ENCODE assay signal across 1 cellular context in the genomic region with DNA sequence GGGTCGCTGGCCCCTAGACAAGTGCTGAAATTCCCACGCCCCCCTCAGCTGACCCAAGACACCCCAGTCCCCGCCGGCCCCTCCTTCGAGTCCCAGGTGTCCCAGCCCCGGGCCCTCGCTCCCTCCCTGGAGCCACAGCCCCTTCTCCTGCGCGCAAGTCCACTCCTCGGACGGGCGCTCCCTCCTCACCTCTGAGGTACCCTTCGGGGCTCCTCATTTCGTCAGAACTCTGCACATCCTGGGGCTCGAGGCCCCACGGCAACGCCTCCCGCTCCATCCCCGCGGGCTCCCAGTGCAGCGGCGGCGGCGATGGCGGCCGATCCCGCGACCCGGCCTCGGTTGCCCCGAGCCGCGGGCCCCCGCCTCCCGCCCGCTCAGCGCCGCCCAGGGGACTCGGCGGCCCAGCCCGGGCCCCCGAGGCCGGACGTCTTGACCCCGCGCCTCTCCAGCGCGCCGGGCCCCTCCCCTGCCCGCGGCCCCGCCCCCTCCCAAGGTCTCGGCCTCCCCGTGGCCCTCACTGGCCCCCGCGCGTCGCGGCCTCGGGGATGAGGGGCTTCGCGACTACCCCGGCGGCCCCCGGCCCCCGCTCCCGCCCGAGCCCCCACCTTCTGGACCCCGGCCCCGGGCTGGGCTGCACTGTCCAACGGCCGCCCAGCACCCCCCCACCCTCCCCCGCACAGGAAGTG.
TF ChIP-seq lines count a peak whose summit lies in the region.

A gene (minus strand): TSS at position 430 of the 686 bp plus-strand sequence. CDS start 153 bp downstream, at position 277.

TF ChIP-seq in K562, 482 proteins besides CTCF, POLR2A, EP300 and RAD21 (continued from another document and continues in another):
- TF ChIP-seq, protein P1, sequence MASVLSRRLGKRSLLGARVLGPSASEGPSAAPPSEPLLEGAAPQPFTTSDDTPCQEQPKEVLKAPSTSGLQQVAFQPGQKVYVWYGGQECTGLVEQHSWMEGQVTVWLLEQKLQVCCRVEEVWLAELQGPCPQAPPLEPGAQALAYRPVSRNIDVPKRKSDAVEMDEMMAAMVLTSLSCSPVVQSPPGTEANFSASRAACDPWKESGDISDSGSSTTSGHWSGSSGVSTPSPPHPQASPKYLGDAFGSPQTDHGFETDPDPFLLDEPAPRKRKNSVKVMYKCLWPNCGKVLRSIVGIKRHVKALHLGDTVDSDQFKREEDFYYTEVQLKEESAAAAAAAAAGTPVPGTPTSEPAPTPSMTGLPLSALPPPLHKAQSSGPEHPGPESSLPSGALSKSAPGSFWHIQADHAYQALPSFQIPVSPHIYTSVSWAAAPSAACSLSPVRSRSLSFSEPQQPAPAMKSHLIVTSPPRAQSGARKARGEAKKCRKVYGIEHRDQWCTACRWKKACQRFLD (CRISPR knock-in tag; IDR thresholded peaks at IDR 0.05): peak; percentile 50; the same call in 1 of the 2 replicates
- TF ChIP-seq MTA2 (IDR thresholded peaks at IDR 0.05; ENCODE audit: low read depth) (no peak), EHMT2 (IDR thresholded peaks at IDR 0.05) (peak; percentile 38; the same call in 1 of the 2 replicates), NFE2L1 (tag; IDR thresholded peaks at IDR 0.05; ENCODE audit: borderline replicate concordance, low read depth) (no peak), RBM14 (IDR thresholded peaks at IDR 0.05; ENCODE audit: borderline replicate concordance, insufficient read depth, low read depth, low read length) (no peak), ZNF507 (tag; conservative IDR thresholded peaks at IDR 0.05) (no peak), CCNT2 (IDR thresholded peaks at IDR 0.05; ENCODE audit: borderline replicate concordance, extremely low read depth, insufficient read length, low read depth, low read length) (peak; percentile 39), KAT2B (IDR thresholded peaks at IDR 0.05; ENCODE audit: low read depth, low read length) (no peak), ZKSCAN8 (CRISPR knock-in tag; IDR thresholded peaks at IDR 0.05) (no peak), NUFIP1 (IDR thresholded peaks at IDR 0.05; ENCODE audit: partially characterized antibody) (no peak), ZNF12 (CRISPR knock-in tag; IDR thresholded peaks at IDR 0.05) (no peak), MYC (IDR thresholded peaks at IDR 0.05; ENCODE audit: low read depth, low read length) (peak; percentile 20; the same call in 1 of the 2 replicates), MYC (CRISPR knock-in tag; IDR thresholded peaks at IDR 0.05; ENCODE audit: borderline replicate concordance, low read depth) (no peak), MXI1 (IDR thresholded peaks at IDR 0.05; ENCODE audit: low read depth, low read length) (no peak), ZNF324 (CRISPR knock-in tag; IDR thresholded peaks at IDR 0.05) (no peak), SAP30 (IDR thresholded peaks at IDR 0.05; ENCODE audit: borderline replicate concordance, insufficient read depth, low read depth, low read length, poor library complexity, severe bottlenecking) (peak; percentile 53), SP2 (IDR thresholded peaks at IDR 0.05; ENCODE audit: extremely low read depth, low read depth, low read length, poor library complexity, severe bottlenecking) (no peak), ZNF431 (CRISPR knock-in tag; IDR thresholded peaks at IDR 0.05) (no peak), GATAD2B (IDR thresholded peaks at IDR 0.05; ENCODE audit: borderline replicate concordance) (peak; percentile 46; the same call in 1 of the 2 replicates), PTTG1 (tag; IDR thresholded peaks at IDR 0.05; ENCODE audit: low read depth) (no peak), ZNF780A (CRISPR knock-in tag; IDR thresholded peaks at IDR 0.05) (no peak)
- TF ChIP-seq, protein P2, sequence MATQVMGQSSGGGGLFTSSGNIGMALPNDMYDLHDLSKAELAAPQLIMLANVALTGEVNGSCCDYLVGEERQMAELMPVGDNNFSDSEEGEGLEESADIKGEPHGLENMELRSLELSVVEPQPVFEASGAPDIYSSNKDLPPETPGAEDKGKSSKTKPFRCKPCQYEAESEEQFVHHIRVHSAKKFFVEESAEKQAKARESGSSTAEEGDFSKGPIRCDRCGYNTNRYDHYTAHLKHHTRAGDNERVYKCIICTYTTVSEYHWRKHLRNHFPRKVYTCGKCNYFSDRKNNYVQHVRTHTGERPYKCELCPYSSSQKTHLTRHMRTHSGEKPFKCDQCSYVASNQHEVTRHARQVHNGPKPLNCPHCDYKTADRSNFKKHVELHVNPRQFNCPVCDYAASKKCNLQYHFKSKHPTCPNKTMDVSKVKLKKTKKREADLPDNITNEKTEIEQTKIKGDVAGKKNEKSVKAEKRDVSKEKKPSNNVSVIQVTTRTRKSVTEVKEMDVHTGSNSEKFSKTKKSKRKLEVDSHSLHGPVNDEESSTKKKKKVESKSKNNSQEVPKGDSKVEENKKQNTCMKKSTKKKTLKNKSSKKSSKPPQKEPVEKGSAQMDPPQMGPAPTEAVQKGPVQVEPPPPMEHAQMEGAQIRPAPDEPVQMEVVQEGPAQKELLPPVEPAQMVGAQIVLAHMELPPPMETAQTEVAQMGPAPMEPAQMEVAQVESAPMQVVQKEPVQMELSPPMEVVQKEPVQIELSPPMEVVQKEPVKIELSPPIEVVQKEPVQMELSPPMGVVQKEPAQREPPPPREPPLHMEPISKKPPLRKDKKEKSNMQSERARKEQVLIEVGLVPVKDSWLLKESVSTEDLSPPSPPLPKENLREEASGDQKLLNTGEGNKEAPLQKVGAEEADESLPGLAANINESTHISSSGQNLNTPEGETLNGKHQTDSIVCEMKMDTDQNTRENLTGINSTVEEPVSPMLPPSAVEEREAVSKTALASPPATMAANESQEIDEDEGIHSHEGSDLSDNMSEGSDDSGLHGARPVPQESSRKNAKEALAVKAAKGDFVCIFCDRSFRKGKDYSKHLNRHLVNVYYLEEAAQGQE (CRISPR knock-in tag; IDR thresholded peaks at IDR 0.05; ENCODE audit: low read depth): peak; percentile 89
- TF ChIP-seq, protein P3, sequence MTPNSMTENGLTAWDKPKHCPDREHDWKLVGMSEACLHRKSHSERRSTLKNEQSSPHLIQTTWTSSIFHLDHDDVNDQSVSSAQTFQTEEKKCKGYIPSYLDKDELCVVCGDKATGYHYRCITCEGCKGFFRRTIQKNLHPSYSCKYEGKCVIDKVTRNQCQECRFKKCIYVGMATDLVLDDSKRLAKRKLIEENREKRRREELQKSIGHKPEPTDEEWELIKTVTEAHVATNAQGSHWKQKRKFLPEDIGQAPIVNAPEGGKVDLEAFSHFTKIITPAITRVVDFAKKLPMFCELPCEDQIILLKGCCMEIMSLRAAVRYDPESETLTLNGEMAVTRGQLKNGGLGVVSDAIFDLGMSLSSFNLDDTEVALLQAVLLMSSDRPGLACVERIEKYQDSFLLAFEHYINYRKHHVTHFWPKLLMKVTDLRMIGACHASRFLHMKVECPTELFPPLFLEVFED (CRISPR knock-in tag; conservative IDR thresholded peaks at IDR 0.05): no peak
- TF ChIP-seq, protein P4, sequence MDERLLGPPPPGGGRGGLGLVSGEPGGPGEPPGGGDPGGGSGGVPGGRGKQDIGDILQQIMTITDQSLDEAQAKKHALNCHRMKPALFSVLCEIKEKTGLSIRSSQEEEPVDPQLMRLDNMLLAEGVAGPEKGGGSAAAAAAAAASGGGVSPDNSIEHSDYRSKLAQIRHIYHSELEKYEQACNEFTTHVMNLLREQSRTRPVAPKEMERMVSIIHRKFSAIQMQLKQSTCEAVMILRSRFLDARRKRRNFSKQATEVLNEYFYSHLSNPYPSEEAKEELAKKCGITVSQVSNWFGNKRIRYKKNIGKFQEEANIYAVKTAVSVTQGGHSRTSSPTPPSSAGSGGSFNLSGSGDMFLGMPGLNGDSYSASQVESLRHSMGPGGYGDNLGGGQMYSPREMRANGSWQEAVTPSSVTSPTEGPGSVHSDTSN (CRISPR knock-in tag; IDR thresholded peaks at IDR 0.05; ENCODE audit: low read depth): no peak
- TF ChIP-seq, protein P4 (tag; conservative IDR thresholded peaks at IDR 0.05; ENCODE audit: low read depth): no peak
- TF ChIP-seq, protein P5, sequence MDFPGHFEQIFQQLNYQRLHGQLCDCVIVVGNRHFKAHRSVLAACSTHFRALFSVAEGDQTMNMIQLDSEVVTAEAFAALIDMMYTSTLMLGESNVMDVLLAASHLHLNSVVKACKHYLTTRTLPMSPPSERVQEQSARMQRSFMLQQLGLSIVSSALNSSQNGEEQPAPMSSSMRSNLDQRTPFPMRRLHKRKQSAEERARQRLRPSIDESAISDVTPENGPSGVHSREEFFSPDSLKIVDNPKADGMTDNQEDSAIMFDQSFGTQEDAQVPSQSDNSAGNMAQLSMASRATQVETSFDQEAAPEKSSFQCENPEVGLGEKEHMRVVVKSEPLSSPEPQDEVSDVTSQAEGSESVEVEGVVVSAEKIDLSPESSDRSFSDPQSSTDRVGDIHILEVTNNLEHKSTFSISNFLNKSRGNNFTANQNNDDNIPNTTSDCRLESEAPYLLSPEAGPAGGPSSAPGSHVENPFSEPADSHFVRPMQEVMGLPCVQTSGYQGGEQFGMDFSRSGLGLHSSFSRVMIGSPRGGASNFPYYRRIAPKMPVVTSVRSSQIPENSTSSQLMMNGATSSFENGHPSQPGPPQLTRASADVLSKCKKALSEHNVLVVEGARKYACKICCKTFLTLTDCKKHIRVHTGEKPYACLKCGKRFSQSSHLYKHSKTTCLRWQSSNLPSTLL (IDR thresholded peaks at IDR 0.05): no peak
- TF ChIP-seq, protein P6, sequence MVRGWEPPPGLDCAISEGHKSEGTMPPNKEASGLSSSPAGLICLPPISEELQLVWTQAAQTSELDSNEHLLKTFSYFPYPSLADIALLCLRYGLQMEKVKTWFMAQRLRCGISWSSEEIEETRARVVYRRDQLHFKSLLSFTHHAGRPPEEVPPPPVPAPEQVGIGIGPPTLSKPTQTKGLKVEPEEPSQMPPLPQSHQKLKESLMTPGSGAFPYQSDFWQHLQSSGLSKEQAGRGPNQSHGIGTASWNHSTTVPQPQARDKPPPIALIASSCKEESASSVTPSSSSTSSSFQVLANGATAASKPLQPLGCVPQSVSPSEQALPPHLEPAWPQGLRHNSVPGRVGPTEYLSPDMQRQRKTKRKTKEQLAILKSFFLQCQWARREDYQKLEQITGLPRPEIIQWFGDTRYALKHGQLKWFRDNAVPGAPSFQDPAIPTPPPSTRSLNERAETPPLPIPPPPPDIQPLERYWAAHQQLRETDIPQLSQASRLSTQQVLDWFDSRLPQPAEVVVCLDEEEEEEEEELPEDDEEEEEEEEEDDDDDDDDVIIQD (CRISPR knock-in tag; IDR thresholded peaks at IDR 0.05): no peak
- TF ChIP-seq, protein P7, sequence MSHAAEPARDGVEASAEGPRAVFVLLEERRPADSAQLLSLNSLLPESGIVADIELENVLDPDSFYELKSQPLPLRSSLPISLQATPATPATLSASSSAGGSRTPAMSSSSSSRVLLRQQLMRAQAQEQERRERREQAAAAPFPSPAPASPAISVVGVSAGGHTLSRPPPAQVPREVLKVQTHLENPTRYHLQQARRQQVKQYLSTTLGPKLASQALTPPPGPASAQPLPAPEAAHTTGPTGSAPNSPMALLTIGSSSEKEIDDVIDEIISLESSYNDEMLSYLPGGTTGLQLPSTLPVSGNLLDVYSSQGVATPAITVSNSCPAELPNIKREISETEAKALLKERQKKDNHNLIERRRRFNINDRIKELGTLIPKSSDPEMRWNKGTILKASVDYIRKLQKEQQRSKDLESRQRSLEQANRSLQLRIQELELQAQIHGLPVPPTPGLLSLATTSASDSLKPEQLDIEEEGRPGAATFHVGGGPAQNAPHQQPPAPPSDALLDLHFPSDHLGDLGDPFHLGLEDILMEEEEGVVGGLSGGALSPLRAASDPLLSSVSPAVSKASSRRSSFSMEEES (CRISPR knock-in tag; IDR thresholded peaks at IDR 0.05): no peak
